ENCODE assay signal across 7 cellular contexts in genomic region chr6:121334299-121335104, GRCh38. TPM values are rescaled to one million over a fixed set of nuclear protein-coding genes. Genes with fewer than 3 reads are reported as not detected.
DNase-seq lines count a peak whose midpoint lies in the region; ATAC-seq lines count a peak whose summit lies in the region.

TBC1D32 (minus strand) TSS chr6:121334480; CDS start chr6:121334430, 50 bp downstream.

- DNase-seq in NCI-H2029 treated with DMSO at 0.1 percent for 48 hours (lab: John Stamatoyannopoulos, UW), result peak; percentile 87
- DNase-seq in T-helper 9 cell, result peak; percentile 69
- DNase-seq in astrocyte of the hippocampus (ENCODE audit: low read depth, low spot score), result peak; percentile 98
- DNase-seq in hippocampal formation (lab: John Stamatoyannopoulos, UW), result peak; percentile 89 to 95
- peak; percentile 76 for DNase-seq in renal cortical epithelial cell (ENCODE audit: low read depth)

- ATAC-seq in GM18511 (IDR thresholded peaks at IDR 0.05; ENCODE audit: unreplicated experiment) (peak; percentile 93), HG03025 (IDR thresholded peaks at IDR 0.05; ENCODE audit: low FRiP score, unreplicated experiment) (peak; percentile 98)

RNA-seq across cellular contexts. Expression of gene TBC1D32, which starts in this region (rescaled TPM):
- 7.6 and 22.9 TPM in 2 replicates for total RNA-seq in renal cortical epithelial cell

Comparison
In these comparisons a context has a peak if more than half of its experiments do, and no peak if none do; other contexts are left out.
1. Peak in every context shown above with its lines: DNase-seq and ATAC-seq.